In the genomic region with DNA sequence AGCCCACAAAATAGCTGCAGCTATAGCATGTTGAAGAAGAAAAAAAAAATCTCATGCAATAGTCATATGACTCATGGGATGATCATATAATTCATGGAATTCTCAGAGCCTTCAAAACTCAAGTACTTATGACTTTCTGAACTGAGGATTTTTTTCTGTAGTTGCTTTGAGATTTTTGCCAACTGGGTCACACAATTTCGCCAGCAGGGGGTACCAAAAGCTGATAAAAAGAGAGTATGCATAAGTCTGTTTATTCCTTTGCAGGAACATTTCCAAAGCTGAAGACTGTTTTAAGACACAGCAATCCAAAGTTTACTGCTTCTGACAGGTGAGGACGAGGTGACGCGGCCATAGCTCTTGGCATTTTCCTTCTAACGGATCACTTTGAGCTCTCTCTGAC, we compare ENCODE assay signal across 14 cellular contexts.
A peak's percentile ranks its signal among the peaks of the same experiment; 100 is the strongest.
DNase-seq lines count a peak whose midpoint lies in the region; ATAC-seq and TF ChIP-seq lines count a peak whose summit lies in the region.
"Had no signal": no experiment of that assay in that cellular context is flagged by ENCODE, and none has a peak within 500 bp of the region (broad histone marks: within the 10 kb centered on the region; RNA-seq: fewer than 3 reads in every experiment).

No MANE protein-coding gene starts in this region.

- H3K4me3 ChIP-seq in KMS-11 (IDR thresholded peaks at IDR 0.05; ENCODE audit: insufficient read depth, low read depth, low read length) (no peak overlapping the region), adrenal gland (no peak overlapping the region), neural cell (ENCODE audit: low read length) (no peak overlapping the region), uterus (no peak overlapping the region)
- H3K4me3 ChIP-seq: cardiac muscle cell, tibial nerve had no signal

- intact Hi-C loops in adrenal gland (cut with DNase I) (no loop called here), uterus (cut with DNase I; ENCODE audit: low total_unique reads) (no loop called here)

- ATAC-seq in HG03108 (IDR thresholded peaks at IDR 0.05; ENCODE audit: unreplicated experiment) = no peak
- no peak for ATAC-seq in GM21619 (IDR thresholded peaks at IDR 0.05; ENCODE audit: unreplicated experiment)
- ATAC-seq: activated T-cell treated with anti-CD3 and anti-CD28 coated beads, Interleukin-2, amount 50 U/mL, for 72 hours had no signal

- TF ChIP-seq CTCF in KMS-11 (conservative IDR thresholded peaks at IDR 0.05; ENCODE audit: low read depth, low read length) = peak; percentile 29; the same call in 1 of the 2 replicates
- TF ChIP-seq CTCF in adrenal gland (IDR thresholded peaks at IDR 0.05) = peak in 5 of 6 experiments; percentile 36 to 66 (median 55)
- TF ChIP-seq CTCF in neural cell (IDR thresholded peaks at IDR 0.05; ENCODE audit: poor library complexity, severe bottlenecking) = peak; percentile 59
- TF ChIP-seq CTCF in uterus (IDR thresholded peaks at IDR 0.05) = no peak

- TF ChIP-seq RAD21 in neural cell (conservative IDR thresholded peaks at IDR 0.05) = peak; percentile 68

- in situ Hi-C loops in G401 (cut with HindIII; ENCODE audit: low sequenced_read_pairs) = no loop called here

- TF ChIP-seq EP300 in neural cell (conservative IDR thresholded peaks at IDR 0.05; ENCODE audit: poor library complexity, severe bottlenecking) = no peak

- H3K27ac ChIP-seq in KMS-11 (no peak overlapping the region), adrenal gland (no peak overlapping the region), neural cell (ENCODE audit: low read length) (no peak overlapping the region), uterus (no peak overlapping the region)
- H3K27ac ChIP-seq: cardiac muscle cell, tibial nerve had no signal

- H3K4me2 ChIP-seq in KMS-11 = no peak overlapping the region
- H3K4me2 ChIP-seq in neural cell (ENCODE audit: low read length) = no peak overlapping the region

- H3K9me3 ChIP-seq in adrenal gland (replicated peaks in 1 of 3) (no peaks in the 10 kb centered on the region), neural cell (ENCODE audit: low read length) (no peaks in the 10 kb centered on the region), uterus (no peaks in the 10 kb centered on the region)
- H3K9me3 ChIP-seq: tibial nerve had no signal

- H3K4me1 ChIP-seq in KMS-11 (ENCODE audit: low read depth, poor library complexity, severe bottlenecking) (no peaks in the 10 kb centered on the region), adrenal gland (replicated peaks in 1 of 2) (no peaks in the 10 kb centered on the region), uterus (no peaks in the 10 kb centered on the region)
- H3K4me1 ChIP-seq: tibial nerve had no signal

- H3K27me3 ChIP-seq in KMS-11 (ENCODE audit: insufficient read depth, low read depth) = no peaks in the 10 kb centered on the region
- H3K27me3 ChIP-seq in adrenal gland = no peaks in the 10 kb centered on the region
- no peaks in the 10 kb centered on the region for H3K27me3 ChIP-seq in neural cell (ENCODE audit: insufficient read depth, low read depth, low read length)
- H3K27me3 ChIP-seq in uterus = no peaks in the 10 kb centered on the region
- H3K27me3 ChIP-seq: cardiac muscle cell, tibial nerve had no signal

- no peaks in the 10 kb centered on the region for H3K79me2 ChIP-seq in KMS-11 (ENCODE audit: insufficient read depth, low read depth)
- no peaks in the 10 kb centered on the region for H3K79me2 ChIP-seq in neural cell (replicated peaks; ENCODE audit: insufficient read depth, low read length)

- no peaks in the 10 kb centered on the region for H3F3A ChIP-seq in neural cell (ENCODE audit: insufficient read depth, low read length, poor library complexity, severe bottlenecking)

- H3K36me3 ChIP-seq in KMS-11 (ENCODE audit: insufficient read depth) (no peaks in the 10 kb centered on the region), adrenal gland (replicated peaks in 1 of 2) (no peaks in the 10 kb centered on the region), neural cell (ENCODE audit: insufficient read depth, low read length) (no peaks in the 10 kb centered on the region), uterus (no peaks in the 10 kb centered on the region)
- H3K36me3 ChIP-seq: cardiac muscle cell, tibial nerve had no signal

- H3K9me2 ChIP-seq in neural cell (ENCODE audit: insufficient read depth, low read length) = no peaks in the 10 kb centered on the region

- H2AFZ ChIP-seq in KMS-11 (ENCODE audit: low read depth) = no peak overlapping the region
- no peak overlapping the region for H2AFZ ChIP-seq in neural cell (ENCODE audit: low read depth, low read length)

- 29 to 44% (median 40%) methylated on average over 5 of the region's 5 CpGs for WGBS in adrenal gland, 4 donors

- DNase-seq in G401 (ENCODE audit: low spot score) (peak; percentile 4), adrenal gland (peak; percentile 16 to 63 (median 35)), uterus (no peak), NK-92 (lab: John Stamatoyannopoulos, UW; ENCODE audit: unreplicated experiment) (no peak)
- DNase-seq: activated T-cell treated with anti-CD3 and anti-CD28 coated beads, Interleukin-2, amount 50 U/mL, for 72 hours; DMS79 treated with DMSO at 0.1 percent for 48 hours; KG1; kidney glomerular epithelial cell had no signal

- H4K20me1 ChIP-seq in KMS-11 (ENCODE audit: insufficient read depth) (no peaks in the 10 kb centered on the region), neural cell (ENCODE audit: insufficient read depth) (no peaks in the 10 kb centered on the region)

- no peak overlapping the region for H3K9ac ChIP-seq in KMS-11
- no peak overlapping the region for H3K9ac ChIP-seq in neural cell (ENCODE audit: low read length)

- TF ChIP-seq POLR2A in adrenal gland (IDR thresholded peaks at IDR 0.05) (no peak), uterus (IDR thresholded peaks at IDR 0.05) (no peak)

TF ChIP-seq in neural cell, 6 proteins besides CTCF, POLR2A, EP300 and RAD21:
- peak; percentile 74 for TF ChIP-seq SMC3 (conservative IDR thresholded peaks at IDR 0.05; ENCODE audit: poor library complexity)
- TF ChIP-seq EZH2 (IDR thresholded peaks at IDR 0.05; ENCODE audit: borderline replicate concordance, insufficient read depth, low read length, poor library complexity, severe bottlenecking) = no peak
- TF ChIP-seq POLR2AphosphoS5 (IDR thresholded peaks at IDR 0.05) = no peak

Comparison
In these comparisons a context has a peak if more than half of its experiments do, and no peak if none do; other contexts are left out.
1. DNase-seq: peak in G401 (single experiment) and adrenal gland (7 of 7); none in uterus (0 of 2) and NK-92 (single experiment).
2. CTCF ChIP-seq: peak in KMS-11 (single experiment), adrenal gland (5 of 6) and neural cell (single experiment); none in uterus (0 of 4).